Comparison of ENCODE assay signal across 18 cellular contexts in genomic region chr7:29494350-29494749, GRCh38.
DNase-seq lines count a peak whose midpoint lies in the region; ATAC-seq, FAIRE-seq and TF ChIP-seq lines count a peak whose summit lies in the region.
"Had no signal": no experiment of that assay in that cellular context is flagged by ENCODE, and none has a peak within 500 bp of the region (broad histone marks: within the 10 kb centered on the region; RNA-seq: fewer than 3 reads in every experiment).

No MANE protein-coding gene starts in this region.

- H3K27me3 Mint-ChIP-seq in astrocyte (ENCODE audit: low read depth, unreplicated experiment) = no peaks in the 10 kb centered on the region
- H3K27me3 Mint-ChIP-seq: activated CD8-positive, alpha-beta T cell treated with anti-CD3 and anti-CD28 coated beads for 36 hours; activated naive CD8-positive, alpha-beta T cell treated with anti-CD3 and anti-CD28 coated beads, Interleukin-2, amount 50 U/mL, for 24 hours; CD4-positive, CD25-positive, alpha-beta regulatory T cell; progenitor cell of endocrine pancreas had no signal

- no peak overlapping the region for H2AFZ ChIP-seq in astrocyte (ENCODE audit: low read depth, low read length)
- no peak overlapping the region for H2AFZ ChIP-seq in smooth muscle cell (ENCODE audit: low read depth)

- H3K4me1 Mint-ChIP-seq in astrocyte (ENCODE audit: low read depth, unreplicated experiment) = peaks cover 20% of the 10 kb centered on the region
- H3K4me1 Mint-ChIP-seq: activated naive CD8-positive, alpha-beta T cell treated with anti-CD3 and anti-CD28 coated beads, Interleukin-2, amount 50 U/mL, for 24 hours; CD4-positive, CD25-positive, alpha-beta regulatory T cell had no signal

- H3K9me3 Mint-ChIP-seq in astrocyte (ENCODE audit: unreplicated experiment) = no peaks in the 10 kb centered on the region
- H3K9me3 Mint-ChIP-seq: activated CD8-positive, alpha-beta T cell treated with anti-CD3 and anti-CD28 coated beads for 36 hours; activated naive CD8-positive, alpha-beta T cell treated with anti-CD3 and anti-CD28 coated beads, Interleukin-2, amount 50 U/mL, for 24 hours; H9 had no signal

- no peak overlapping the region for H3K9ac ChIP-seq in astrocyte (ENCODE audit: low read length)
- H3K9ac ChIP-seq in smooth muscle cell (ENCODE audit: low read depth) = no peak overlapping the region

- H3K27me3 ChIP-seq in astrocyte (ENCODE audit: insufficient read depth, low read length) (no peaks in the 10 kb centered on the region), smooth muscle cell (ENCODE audit: low read depth) (no peaks in the 10 kb centered on the region)

- no peaks in the 10 kb centered on the region for H3F3A ChIP-seq in smooth muscle cell (ENCODE audit: low read depth)

- no peak overlapping the region for H3K4me2 ChIP-seq in astrocyte (ENCODE audit: low read length)
- H3K4me2 ChIP-seq in smooth muscle cell = peak overlapping the region; percentile 25

- no peak overlapping the region for H3K4me3 ChIP-seq in astrocyte (ENCODE audit: insufficient read depth, low read depth, low read length)
- H3K4me3 ChIP-seq in smooth muscle cell = no peak overlapping the region

- peak; percentile 51 for DNase-seq in GM04503 (ENCODE audit: low read depth)
- DNase-seq in astrocyte (ENCODE audit: low read depth) = peak; percentile 59
- peak; percentile 36 for DNase-seq in hepatic stellate cell (ENCODE audit: low spot score)
- DNase-seq in smooth muscle cell (lab: John Stamatoyannopoulos, UW; ENCODE audit: unreplicated experiment) = no peak
- no peak for DNase-seq in NCI-H1436 (lab: John Stamatoyannopoulos, UW)
- DNase-seq in NK-92 treated with Interleukin-12 subunit alpha and Interleukin-12 subunit beta, amount 100 ng/mL, for 24 hours (lab: John Stamatoyannopoulos, UW) = no peak
- DNase-seq: activated CD8-positive, alpha-beta T cell treated with anti-CD3 and anti-CD28 coated beads for 36 hours; activated naive CD8-positive, alpha-beta T cell treated with anti-CD3 and anti-CD28 coated beads, Interleukin-2, amount 50 U/mL, for 24 hours; CD4-positive, CD25-positive, alpha-beta regulatory T cell; H9; NCI-H2029 treated with DMSO at 0.1 percent for 48 hours; NCI-H524; stimulated activated CD4-positive, alpha-beta T cell treated with anti-CD3 and anti-CD28 coated beads, Interleukin-15, amount 100 ng/mL, for 24 hours had no signal

- peaks cover 2% of the 10 kb centered on the region for H3K36me3 Mint-ChIP-seq in astrocyte (ENCODE audit: low read depth, unreplicated experiment)
- H3K36me3 Mint-ChIP-seq: CD4-positive, CD25-positive, alpha-beta regulatory T cell had no signal

- no peak overlapping the region for H3K4me3 Mint-ChIP-seq in astrocyte (ENCODE audit: unreplicated experiment)
- H3K4me3 Mint-ChIP-seq: activated CD8-positive, alpha-beta T cell treated with anti-CD3 and anti-CD28 coated beads for 36 hours; activated naive CD8-positive, alpha-beta T cell treated with anti-CD3 and anti-CD28 coated beads, Interleukin-2, amount 50 U/mL, for 24 hours; CD4-positive, CD25-positive, alpha-beta regulatory T cell; H9 had no signal

- 93% methylated on average over 1 of the region's 1 CpG for WGBS in smooth muscle cell (ENCODE audit: low lambda C conversion rate)

- peak overlapping the region; percentile 31 for H3K27ac Mint-ChIP-seq in astrocyte (ENCODE audit: unreplicated experiment)
- H3K27ac Mint-ChIP-seq: activated CD8-positive, alpha-beta T cell treated with anti-CD3 and anti-CD28 coated beads for 36 hours; activated naive CD8-positive, alpha-beta T cell treated with anti-CD3 and anti-CD28 coated beads, Interleukin-2, amount 50 U/mL, for 24 hours; CD4-positive, CD25-positive, alpha-beta regulatory T cell; H9; progenitor cell of endocrine pancreas had no signal

- H3K9me3 ChIP-seq in astrocyte (ENCODE audit: insufficient read depth, low read depth, low read length) (no peaks in the 10 kb centered on the region), smooth muscle cell (replicated peaks; ENCODE audit: low read depth) (no peaks in the 10 kb centered on the region)

- peak; percentile 69 for FAIRE-seq in astrocyte (lab: Jason Lieb, UNC)

- H4K20me1 ChIP-seq in astrocyte (ENCODE audit: insufficient read depth, low read length) (no peaks in the 10 kb centered on the region), smooth muscle cell (ENCODE audit: low read depth) (no peaks in the 10 kb centered on the region)

- no peak overlapping the region for H3K27ac ChIP-seq in astrocyte (ENCODE audit: low read depth, low read length)
- peak overlapping the region; percentile 58 for H3K27ac ChIP-seq in smooth muscle cell (ENCODE audit: low read depth)
- H3K27ac ChIP-seq: epithelial cell of prostate had no signal

- H3K79me2 ChIP-seq in astrocyte (ENCODE audit: insufficient read depth, low read length) (no peaks in the 10 kb centered on the region), smooth muscle cell (ENCODE audit: low read depth) (peaks cover 4% of the 10 kb centered on the region)

- no peak for ATAC-seq in HG02571 (IDR thresholded peaks at IDR 0.05; ENCODE audit: unreplicated experiment)
- ATAC-seq: activated CD8-positive, alpha-beta T cell treated with anti-CD3 and anti-CD28 coated beads for 36 hours; activated naive CD8-positive, alpha-beta T cell treated with anti-CD3 and anti-CD28 coated beads, Interleukin-2, amount 50 U/mL, for 24 hours; left lobe of liver; Panc1 had no signal

- TF ChIP-seq CTCF in astrocyte (IDR thresholded peaks at IDR 0.05; ENCODE audit: insufficient read depth, low read depth, low read length) (no peak), smooth muscle cell (IDR thresholded peaks at IDR 0.05; ENCODE audit: borderline replicate concordance, insufficient read depth, poor library complexity, severe bottlenecking) (no peak)

- H3K4me1 ChIP-seq in astrocyte (ENCODE audit: insufficient read depth, low read length) (peaks cover 3% of the 10 kb centered on the region), smooth muscle cell (ENCODE audit: low read depth) (peaks cover 11% of the 10 kb centered on the region)

- H3K36me3 ChIP-seq in astrocyte (ENCODE audit: insufficient read depth, low read length) = no peaks in the 10 kb centered on the region
- no peaks in the 10 kb centered on the region for H3K36me3 ChIP-seq in smooth muscle cell (ENCODE audit: low read depth)

Comparison
In these comparisons a context has a peak if more than half of its experiments do, and no peak if none do; other contexts are left out.
1. DNase-seq: peak in GM04503 (single experiment), astrocyte (single experiment) and hepatic stellate cell (single experiment); none in smooth muscle cell (single experiment), NCI-H1436 (single experiment) and NK-92 treated with Interleukin-12 subunit alpha and Interleukin-12 subunit beta, amount 100 ng/mL, for 24 hours (single experiment).